Comparison of ENCODE assay signal across 8 cellular contexts in the genomic region with DNA sequence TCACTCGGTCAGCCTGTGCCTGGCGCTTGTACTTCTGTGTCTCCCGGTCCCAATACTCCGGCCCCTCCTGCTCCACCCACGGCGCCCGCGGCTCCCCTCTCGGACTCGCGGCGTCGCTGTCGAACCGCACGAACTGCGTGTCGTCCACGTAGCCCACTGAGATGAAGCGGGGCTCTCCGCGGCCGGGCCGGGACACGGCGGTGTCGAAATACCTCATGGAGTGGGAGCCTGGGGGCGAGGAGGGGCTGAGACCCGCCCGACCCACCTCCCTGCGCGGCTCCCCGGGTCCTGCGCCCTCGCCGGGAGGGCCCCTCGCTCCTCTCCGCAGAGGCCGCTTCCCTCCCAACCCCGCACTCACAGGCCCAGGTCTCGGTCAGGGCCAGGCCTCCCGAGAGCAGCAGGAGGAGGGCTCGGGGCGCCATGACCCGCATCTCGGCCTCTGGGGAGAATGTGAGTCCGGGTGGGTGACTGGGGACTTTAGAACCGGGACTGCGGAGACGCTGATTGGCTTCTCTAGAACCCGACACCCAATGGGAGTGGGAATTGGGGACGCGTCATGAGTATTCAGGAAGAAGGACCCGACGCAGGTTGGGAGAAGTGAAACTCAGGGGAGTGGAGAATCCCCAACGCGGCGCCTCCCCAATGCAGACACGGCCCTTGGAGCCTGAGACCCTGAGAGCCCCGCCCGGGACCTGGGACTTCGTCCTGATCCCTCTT. TPM values are rescaled to one million over a fixed set of nuclear protein-coding genes. Genes with fewer than 3 reads are reported as not detected.
A peak's percentile ranks its signal among the peaks of the same experiment; 100 is the strongest.
DNase-seq lines count a peak whose midpoint lies in the region; ATAC-seq and TF ChIP-seq lines count a peak whose summit lies in the region.

A gene (minus strand): TSS at position 452 of the 717 bp plus-strand sequence. CDS start 21 bp downstream, at position 431.

- peak within 1 kb of the TSS; percentile 94 for H3K27ac Mint-ChIP-seq in activated T-helper 1 cell treated with anti-CD3 and anti-CD28 coated beads, Interleukin-12 subunit alpha, Interleukin-12 subunit beta, Interleukin-2, Interleukin-4 antibody, amounts not matched to agents 30 ng/mL and 10 ng/mL and 1 ng/mL, durations not matched to agents 14 hours and 24 hours and 36 hours
- H3K27ac Mint-ChIP-seq in naive B cell, result peak within 1 kb of the TSS; percentile 99 to 100 (median 100)
- peak within 1 kb of the TSS; percentile 99 for H3K27ac Mint-ChIP-seq in stimulated activated effector memory CD8-positive, alpha-beta T cell treated with anti-CD3 and anti-CD28 coated beads, Interleukin-12 subunit alpha, Interleukin-12 subunit beta, amount 100 ng/mL, for 72 hours

- H3K9me3 ChIP-seq in Peyer's patch, result no peaks in the 10 kb centered on the region

- peak within 1 kb of the TSS; percentile 48 to 93 (median 86) for H3K4me3 ChIP-seq in Peyer's patch

- intact Hi-C loops in activated T-helper 1 cell treated with anti-CD3 and anti-CD28 coated beads, Interleukin-12 subunit alpha, Interleukin-12 subunit beta, Interleukin-2, Interleukin-4 antibody, amounts not matched to agents 30 ng/mL and 10 ng/mL and 1 ng/mL, durations not matched to agents 14 hours and 24 hours and 36 hours (cut with micrococcal nuclease), result loop anchor here (1.0 to 5.0 kb wide), 5 partner anchors 74 to 346 kb away; a partner anchor contains a TSS

- peak within 1 kb of the TSS; percentile 79 to 100 (median 98) for H3K27ac ChIP-seq in Peyer's patch

- H3K36me3 Mint-ChIP-seq in activated T-helper 1 cell treated with anti-CD3 and anti-CD28 coated beads, Interleukin-12 subunit alpha, Interleukin-12 subunit beta, Interleukin-2, Interleukin-4 antibody, amounts not matched to agents 30 ng/mL and 10 ng/mL and 1 ng/mL, durations not matched to agents 14 hours and 24 hours and 36 hours (ENCODE audit: low read depth), result peaks cover 38% of the 10 kb centered on the region
- peaks cover 20 to 26% of the 10 kb centered on the region in 2 donors for H3K36me3 Mint-ChIP-seq in naive B cell
- peaks cover 64% of the 10 kb centered on the region for H3K36me3 Mint-ChIP-seq in stimulated activated effector memory CD8-positive, alpha-beta T cell treated with anti-CD3 and anti-CD28 coated beads, Interleukin-12 subunit alpha, Interleukin-12 subunit beta, amount 100 ng/mL, for 72 hours

- peaks cover 0 to 7% (median 0%) of the 10 kb centered on the region in 3 donors for H3K36me3 ChIP-seq in Peyer's patch

- peak within 1 kb of the TSS; percentile 97 for H3K4me3 Mint-ChIP-seq in activated T-helper 1 cell treated with anti-CD3 and anti-CD28 coated beads, Interleukin-12 subunit alpha, Interleukin-12 subunit beta, Interleukin-2, Interleukin-4 antibody, amounts not matched to agents 30 ng/mL and 10 ng/mL and 1 ng/mL, durations not matched to agents 14 hours and 24 hours and 36 hours
- H3K4me3 Mint-ChIP-seq in naive B cell, result peak within 1 kb of the TSS; percentile 90 to 99 (median 96)
- H3K4me3 Mint-ChIP-seq in stimulated activated effector memory CD8-positive, alpha-beta T cell treated with anti-CD3 and anti-CD28 coated beads, Interleukin-12 subunit alpha, Interleukin-12 subunit beta, amount 100 ng/mL, for 72 hours, result peak within 1 kb of the TSS; percentile 95

- H3K27me3 ChIP-seq in Peyer's patch, result no peaks in the 10 kb centered on the region

- peak; percentile 93 to 96 for TF ChIP-seq POLR2A in Peyer's patch (IDR thresholded peaks at IDR 0.05)

- in situ Hi-C loops in KBM-7 (cut with MboI; ENCODE audit: low pct_unique_long_range_greater_than_20kb, low sequenced_read_pairs), result no loop called here

- ATAC-seq in GM21619 (IDR thresholded peaks at IDR 0.05; ENCODE audit: unreplicated experiment) (peak; percentile 83), naive B cell (ENCODE audit: low read depth in 2 of 2) (peak; percentile 82 to 86)
- ATAC-seq in stimulated activated effector memory CD8-positive, alpha-beta T cell treated with anti-CD3 and anti-CD28 coated beads, Interleukin-12 subunit alpha, Interleukin-12 subunit beta, amount 100 ng/mL, for 72 hours, result peak; percentile 86

- peaks cover 4% of the 10 kb centered on the region for H3K27me3 Mint-ChIP-seq in activated T-helper 1 cell treated with anti-CD3 and anti-CD28 coated beads, Interleukin-12 subunit alpha, Interleukin-12 subunit beta, Interleukin-2, Interleukin-4 antibody, amounts not matched to agents 30 ng/mL and 10 ng/mL and 1 ng/mL, durations not matched to agents 14 hours and 24 hours and 36 hours (ENCODE audit: insufficient read depth)
- H3K27me3 Mint-ChIP-seq in naive B cell, result peaks cover 0 to 14% (median 4%) of the 10 kb centered on the region in 3 donors

- DNase-seq in DMS153 treated with DMSO at 0.1 percent for 48 hours (lab: John Stamatoyannopoulos, UW; ENCODE audit: unreplicated experiment) (peak; percentile 85), KBM-7 (peak; percentile 89), Peyer's patch (peak; percentile 90 to 98 (median 90)), fibroblast of gingiva (ENCODE audit: low read depth) (peak; percentile 93), naive B cell (peak; percentile 92)
- peak; percentile 88 for DNase-seq in activated T-helper 1 cell treated with anti-CD3 and anti-CD28 coated beads, Interleukin-12 subunit alpha, Interleukin-12 subunit beta, Interleukin-2, Interleukin-4 antibody, amounts not matched to agents 30 ng/mL and 10 ng/mL and 1 ng/mL, durations not matched to agents 14 hours and 24 hours and 36 hours (ENCODE audit: low spot score)
- DNase-seq in stimulated activated effector memory CD8-positive, alpha-beta T cell treated with anti-CD3 and anti-CD28 coated beads, Interleukin-12 subunit alpha, Interleukin-12 subunit beta, amount 100 ng/mL, for 72 hours (ENCODE audit: low spot score in 2 of 2), result peak; percentile 75 to 93

- no peak for TF ChIP-seq CTCF in Peyer's patch (IDR thresholded peaks at IDR 0.05)

- H3K4me1 Mint-ChIP-seq in activated T-helper 1 cell treated with anti-CD3 and anti-CD28 coated beads, Interleukin-12 subunit alpha, Interleukin-12 subunit beta, Interleukin-2, Interleukin-4 antibody, amounts not matched to agents 30 ng/mL and 10 ng/mL and 1 ng/mL, durations not matched to agents 14 hours and 24 hours and 36 hours (ENCODE audit: low read depth), result peaks cover 53% of the 10 kb centered on the region
- H3K4me1 Mint-ChIP-seq in naive B cell, result peaks cover 52 to 66% (median 63%) of the 10 kb centered on the region in 3 donors
- H3K4me1 Mint-ChIP-seq in stimulated activated effector memory CD8-positive, alpha-beta T cell treated with anti-CD3 and anti-CD28 coated beads, Interleukin-12 subunit alpha, Interleukin-12 subunit beta, amount 100 ng/mL, for 72 hours, result peaks cover 76% of the 10 kb centered on the region

- H3K4me1 ChIP-seq in Peyer's patch, result no peaks in the 10 kb centered on the region

- H3K9me3 Mint-ChIP-seq in activated T-helper 1 cell treated with anti-CD3 and anti-CD28 coated beads, Interleukin-12 subunit alpha, Interleukin-12 subunit beta, Interleukin-2, Interleukin-4 antibody, amounts not matched to agents 30 ng/mL and 10 ng/mL and 1 ng/mL, durations not matched to agents 14 hours and 24 hours and 36 hours, result no peaks in the 10 kb centered on the region
- H3K9me3 Mint-ChIP-seq in naive B cell, result peaks cover 0 to 4% (median 0%) of the 10 kb centered on the region in 7 donors
- no peaks in the 10 kb centered on the region for H3K9me3 Mint-ChIP-seq in stimulated activated effector memory CD8-positive, alpha-beta T cell treated with anti-CD3 and anti-CD28 coated beads, Interleukin-12 subunit alpha, Interleukin-12 subunit beta, amount 100 ng/mL, for 72 hours

RNA-seq across cellular contexts. Expression of the gene that starts here (rescaled TPM):
- 1,000 to 10,000 TPM in 2 of 4 donors, 100 to 1,000 TPM in 2; 144 to 1,614 (median 839) TPM for total RNA-seq in Peyer's patch
- 944 and 984 TPM in 2 replicates for total RNA-seq in activated T-helper 1 cell treated with anti-CD3 and anti-CD28 coated beads, Interleukin-12 subunit alpha, Interleukin-12 subunit beta, Interleukin-2, Interleukin-4 antibody, amounts not matched to agents 30 ng/mL and 10 ng/mL and 1 ng/mL, durations not matched to agents 14 hours and 24 hours and 36 hours
- 1,000 to 10,000 TPM in 5 of 6 donors, 100 to 1,000 TPM in 1; 882 to 1,808 (median 1,469) TPM for polyA plus RNA-seq in naive B cell (ENCODE audit: low read depth in 6 of 6)

Comparison
In these comparisons a context has a peak if more than half of its experiments do, and no peak if none do; other contexts are left out.
1. Peak in every context shown above with its lines: DNase-seq, ATAC-seq, H3K4me3 ChIP-seq and H3K27ac ChIP-seq.